8 cellular contexts compared by ENCODE assay signal in the genomic region with DNA sequence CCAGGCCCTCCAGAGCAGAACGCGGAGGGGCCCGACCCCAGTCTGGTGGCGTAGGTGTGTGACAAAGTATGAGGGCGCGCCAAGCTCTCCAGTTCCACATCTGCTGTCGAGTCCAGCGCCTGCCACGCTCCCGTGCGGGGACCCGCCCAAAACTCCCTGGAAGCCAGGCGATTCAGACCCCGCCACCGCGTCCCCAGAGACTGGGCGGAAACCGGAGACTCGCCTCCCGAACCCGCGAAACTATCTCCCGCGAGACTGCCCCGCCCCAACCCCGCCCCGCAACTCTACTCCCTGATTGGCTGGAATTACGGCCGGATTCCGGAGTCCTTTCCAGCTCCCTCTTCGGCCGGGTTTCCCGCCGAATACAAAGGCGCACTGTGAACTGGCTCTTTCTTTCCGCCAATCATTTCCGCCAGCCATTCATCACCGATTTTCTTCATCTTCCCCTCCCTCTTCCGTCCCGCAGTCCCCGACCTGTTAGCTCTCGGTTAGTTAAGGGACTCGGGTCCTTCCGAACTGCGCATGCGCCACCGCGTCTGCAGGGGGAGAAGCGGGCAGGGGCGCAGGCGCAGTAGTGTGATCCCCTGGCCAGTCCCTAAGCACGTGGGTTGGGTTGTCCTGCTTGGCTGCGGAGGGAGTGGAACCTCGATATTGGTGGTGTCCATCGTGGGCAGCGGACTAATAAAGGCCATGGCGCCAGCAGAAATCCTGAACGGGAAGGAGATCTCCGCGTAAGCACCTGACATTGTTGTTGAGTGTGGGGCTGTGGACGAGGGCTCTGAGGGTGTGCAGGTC. TPM values are rescaled to one million over a fixed set of nuclear protein-coding genes. Genes with fewer than 3 reads are reported as not detected.
DNase-seq lines count a peak whose midpoint lies in the region; ATAC-seq and TF ChIP-seq lines count a peak whose summit lies in the region.

A gene (plus strand): TSS at position 616 of the 795 bp plus-strand sequence. CDS start 75 bp downstream, at position 691.

- no peaks in the 10 kb centered on the region for H3K27me3 ChIP-seq in CD8-positive, alpha-beta T cell (ENCODE audit: insufficient read depth, low read length)
- H3K27me3 ChIP-seq in lower lobe of right lung (ENCODE audit: low read depth): no peaks in the 10 kb centered on the region

- H3K27ac ChIP-seq in CD8-positive, alpha-beta T cell (ENCODE audit: low read depth, low read length): peak within 1 kb of the TSS; percentile 50
- peak within 1 kb of the TSS; percentile 91 for H3K27ac ChIP-seq in lower lobe of right lung

- peak within 1 kb of the TSS; percentile 80 for H3K4me3 ChIP-seq in CD8-positive, alpha-beta T cell (ENCODE audit: low read depth, low read length)
- H3K4me3 ChIP-seq in lower lobe of right lung: peak within 1 kb of the TSS; percentile 86

- no peaks in the 10 kb centered on the region for H3K27me3 Mint-ChIP-seq in CD8-positive, alpha-beta T cell (ENCODE audit: low read depth)

- H3K4me3 Mint-ChIP-seq in CD8-positive, alpha-beta T cell: peak within 1 kb of the TSS; percentile 99

- no peaks in the 10 kb centered on the region for H3K9me3 ChIP-seq in CD8-positive, alpha-beta T cell (ENCODE audit: low read length)
- H3K9me3 ChIP-seq in lower lobe of right lung: no peaks in the 10 kb centered on the region

- DNase-seq in CD8-positive, alpha-beta T cell: peak; percentile 88 to 97 (median 96)
- DNase-seq in HS-27A (ENCODE audit: low read depth) (peak; percentile 98), NK-92 (lab: John Stamatoyannopoulos, UW; ENCODE audit: unreplicated experiment) (peak; percentile 66), lower lobe of right lung (peak; percentile 99)
- DNase-seq in activated CD8-positive, alpha-beta memory T cell treated with anti-CD3 and anti-CD28 coated beads for 1 hour (ENCODE audit: extremely low read depth in 1 of 2, low read depth in 1 of 2): peak; percentile 91 to 96
- peak; percentile 95 for DNase-seq in effector CD4-positive, alpha-beta T cell
- DNase-seq in stimulated activated CD4-positive, alpha-beta T cell treated with anti-CD3 and anti-CD28 coated beads, TNF-alpha, amount 100 ng/mL, for 24 hours (ENCODE audit: low read depth in 3 of 3): peak; percentile 94 to 97 (median 94)

- no peaks in the 10 kb centered on the region for H3K36me3 ChIP-seq in CD8-positive, alpha-beta T cell (ENCODE audit: insufficient read depth, low read length)
- peaks cover 8% of the 10 kb centered on the region for H3K36me3 ChIP-seq in lower lobe of right lung

- no peak for TF ChIP-seq CTCF in CD8-positive, alpha-beta T cell (IDR thresholded peaks at IDR 0.05)
- TF ChIP-seq CTCF in lower lobe of right lung (IDR thresholded peaks at IDR 0.05): no peak

- peaks cover 20% of the 10 kb centered on the region for H3K4me1 ChIP-seq in CD8-positive, alpha-beta T cell (ENCODE audit: insufficient read depth, low read length)
- H3K4me1 ChIP-seq in lower lobe of right lung: peaks cover 26% of the 10 kb centered on the region

- ATAC-seq in CD8-positive, alpha-beta T cell: peak; percentile 84
- ATAC-seq in GM19467 (IDR thresholded peaks at IDR 0.05; ENCODE audit: unreplicated experiment) (peak; percentile 79), lower lobe of right lung (peak; percentile 95 to 97)

- H3K36me3 Mint-ChIP-seq in CD8-positive, alpha-beta T cell: peaks cover 17% of the 10 kb centered on the region

- peak within 1 kb of the TSS; percentile 95 for H3K27ac Mint-ChIP-seq in CD8-positive, alpha-beta T cell

- intact Hi-C loops in CD8-positive, alpha-beta T cell (cut with DNase I, micrococcal nuclease): loop anchor here (1.0 to 10.0 kb wide), 11 partner anchors 50 to 845 kb away; a partner anchor contains a TSS
- intact Hi-C loops in lower lobe of right lung (cut with DNase I): no loop called here

- no peaks in the 10 kb centered on the region for H3K9me3 Mint-ChIP-seq in CD8-positive, alpha-beta T cell

- POLR2A ChIA-PET in CD8-positive, alpha-beta T cell (lab: Charles Lee): interaction anchor here (0.8 to 2.1 kb wide), 9 partner anchors 12 to 135 kb away, joined by 3 to 23 read pairs (median 3); a partner anchor contains a TSS

- H3K4me1 Mint-ChIP-seq in CD8-positive, alpha-beta T cell (ENCODE audit: low read depth): peaks cover 37% of the 10 kb centered on the region

- CTCF ChIA-PET in CD8-positive, alpha-beta T cell (lab: Charles Lee): interaction anchor here (1.2 to 2.5 kb wide), 3 partner anchors 43 to 76 kb away, joined by 3 to 10 read pairs (median 3); no protein-coding TSS in a partner anchor

RNA-seq across cellular contexts. Expression of the gene that starts here (rescaled TPM):
- total RNA-seq in CD8-positive, alpha-beta T cell: 10 to 100 TPM; 14.4 to 15.6 TPM
- 46.3 TPM for total RNA-seq in lower lobe of right lung

Comparison
In these comparisons a context has a peak if more than half of its experiments do, and no peak if none do; other contexts are left out.
1. Peak in every context shown above with its lines: DNase-seq, ATAC-seq, H3K4me3 ChIP-seq and H3K27ac ChIP-seq.